22 cellular contexts compared by ENCODE assay signal in the genomic region with DNA sequence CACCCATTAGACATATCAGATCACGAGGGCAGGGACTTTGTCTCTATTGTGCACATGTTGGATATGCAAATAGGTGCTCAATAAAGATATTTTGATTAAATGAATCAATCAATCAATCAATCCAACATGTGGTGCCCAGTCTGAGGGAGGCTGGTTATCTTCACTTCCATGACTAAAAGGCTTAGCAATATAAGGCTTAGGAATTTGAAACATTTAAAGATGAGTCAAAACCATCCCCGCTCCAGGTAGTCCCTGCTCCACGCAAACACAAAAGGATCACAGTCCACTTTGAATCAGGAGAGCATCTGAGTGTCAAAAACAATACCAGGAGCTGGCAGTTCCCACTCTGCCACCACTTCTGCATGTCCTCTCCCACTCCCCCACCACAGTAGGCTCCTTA.
"Had no signal": no experiment of that assay in that cellular context is flagged by ENCODE, and none has a peak within 500 bp of the region (broad histone marks: within the 10 kb centered on the region; RNA-seq: fewer than 3 reads in every experiment).

No MANE protein-coding gene starts in this region.

- DNase-seq: KBM-7, MV-4-11, NCI-H1048, NCI-H1105, NCI-H1417 treated with DMSO at 0.1 percent for 48 hours, NCI-H146, NCI-H1694 treated with DMSO at 0.1 percent for 48 hours, NCI-H1930, NCI-H2081, NCI-H2107, NCI-H226, NCI-H446, NCI-H510A, NCI-H524 treated with DMSO at 0.1 percent for 48 hours, NCI-H69, NCI-H774, SHP77 treated with DMSO at 0.1 percent for 48 hours, SJCRH30, SW 1271 had no signal

- H3K27me3 ChIP-seq: SJCRH30 had no signal

- H3K9me3 ChIP-seq: SJCRH30 had no signal

- ATAC-seq: Right ventricle myocardium inferior had no signal

- H3K4me1 ChIP-seq: SJCRH30 had no signal

- H3K36me3 ChIP-seq: SJCRH30 had no signal

- H3K4me3 ChIP-seq: SJCRH30 had no signal

- H3K27ac ChIP-seq: HL-60, RWPE1, SJCRH30 had no signal
